ENCODE assay signal across 24 cellular contexts in genomic region chr1:226646870-226647449, GRCh38.
DNase-seq lines count a peak whose midpoint lies in the region; ATAC-seq and TF ChIP-seq lines count a peak whose summit lies in the region.
"Had no signal": no experiment of that assay in that cellular context is flagged by ENCODE, and none has a peak within 500 bp of the region (broad histone marks: within the 10 kb centered on the region; RNA-seq: fewer than 3 reads in every experiment).

No MANE protein-coding gene starts in this region.

- no peak for TF ChIP-seq CTCF in esophagus squamous epithelium (IDR thresholded peaks at IDR 0.05)
- no peak for TF ChIP-seq CTCF in sigmoid colon (IDR thresholded peaks at IDR 0.05)

- no peak for TF ChIP-seq EP300 in sigmoid colon (IDR thresholded peaks at IDR 0.05)

- no peak overlapping the region for H3K4me3 ChIP-seq in esophagus squamous epithelium
- no peak overlapping the region for H3K4me3 ChIP-seq in sigmoid colon
- H3K4me3 ChIP-seq: BLaER1, ovary, thyroid gland had no signal

- H3K9me3 ChIP-seq in T-helper 17 cell (ENCODE audit: control insufficient read depth, low read length, poor library complexity, severe bottlenecking) (no peaks in the 10 kb centered on the region), esophagus squamous epithelium (no peaks in the 10 kb centered on the region), sigmoid colon (no peaks in the 10 kb centered on the region)
- H3K9me3 ChIP-seq: BLaER1, ovary, thyroid gland had no signal

- ATAC-seq in T-helper 17 cell (no peak), HG03520 (IDR thresholded peaks at IDR 0.05; ENCODE audit: unreplicated experiment) (no peak), GM18505 (IDR thresholded peaks at IDR 0.05; ENCODE audit: unreplicated experiment) (no peak), GM21381 (IDR thresholded peaks at IDR 0.05; ENCODE audit: unreplicated experiment) (no peak)
- ATAC-seq: activated naive CD4-positive, alpha-beta T cell treated with anti-CD3 and anti-CD28 coated beads, Interleukin-2, amount 50 U/mL, for 72 hours had no signal

- H3K4me1 ChIP-seq in esophagus squamous epithelium, result peaks cover 22 to 50% (median 47%) of the 10 kb centered on the region in 3 donors
- H3K4me1 ChIP-seq in sigmoid colon, result peaks cover 0 to 56% (median 54%) of the 10 kb centered on the region in 4 donors

- H3K27ac ChIP-seq in esophagus squamous epithelium, result peak overlapping the region in 3 of 4 donors; percentile 72 to 82 (median 75)
- H3K27ac ChIP-seq in sigmoid colon, result peak overlapping the region in 3 of 4 donors; percentile 79 to 82 (median 81)
- H3K27ac ChIP-seq: 22Rv1, HL-60, ovary, thyroid gland had no signal

- WGBS in esophagus squamous epithelium, 2 donors, result 85 to 100% methylated on average over 3 to 8 of the region's 16 CpGs
- 96 to 98% methylated on average over 16 of the region's 16 CpGs for WGBS in sigmoid colon, 2 donors

- no peaks in the 10 kb centered on the region for H3K9me3 Mint-ChIP-seq in T-helper 1 cell treated with Interleukin-12 subunit alpha and Interleukin-12 subunit beta and Interleukin-4 antibody, amounts not matched to agents 30 μg/mL and 1 μg/mL, for 36 hours
- H3K9me3 Mint-ChIP-seq: activated naive CD4-positive, alpha-beta T cell treated with anti-CD3 and anti-CD28 coated beads, Interleukin-2, amount 50 U/mL, for 72 hours had no signal

- peak overlapping the region; percentile 55 for H3K27ac Mint-ChIP-seq in T-helper 1 cell treated with Interleukin-12 subunit alpha and Interleukin-12 subunit beta and Interleukin-4 antibody, amounts not matched to agents 30 μg/mL and 1 μg/mL, for 36 hours
- H3K27ac Mint-ChIP-seq in T-helper 17 cell, result peak overlapping the region; percentile 87

- no peaks in the 10 kb centered on the region for H3K27me3 Mint-ChIP-seq in T-helper 1 cell treated with Interleukin-12 subunit alpha and Interleukin-12 subunit beta and Interleukin-4 antibody, amounts not matched to agents 30 μg/mL and 1 μg/mL, for 36 hours (ENCODE audit: low read depth)
- H3K27me3 Mint-ChIP-seq in T-helper 17 cell, result no peaks in the 10 kb centered on the region

- intact Hi-C loops in esophagus squamous epithelium (cut with DNase I), result loop anchor here (10.0 kb wide), 1 partner anchor 88 kb away; the partner anchor contains the start of gene ITPKB
- intact Hi-C loops in sigmoid colon (cut with DNase I), result no loop called here

- peaks cover 47% of the 10 kb centered on the region for H3K4me1 Mint-ChIP-seq in T-helper 1 cell treated with Interleukin-12 subunit alpha and Interleukin-12 subunit beta and Interleukin-4 antibody, amounts not matched to agents 30 μg/mL and 1 μg/mL, for 36 hours (ENCODE audit: low read depth)
- peaks cover 57% of the 10 kb centered on the region for H3K4me1 Mint-ChIP-seq in T-helper 17 cell

- H3K36me3 ChIP-seq in esophagus squamous epithelium, result peaks cover 21 to 54% (median 21%) of the 10 kb centered on the region in 3 donors
- peaks cover 20 to 44% (median 21%) of the 10 kb centered on the region in 4 donors for H3K36me3 ChIP-seq in sigmoid colon
- H3K36me3 ChIP-seq: ovary had no signal

- DNase-seq in T-helper 1 cell (no peak), T-helper 17 cell (no peak), esophagus squamous epithelium (lab: John Stamatoyannopoulos, UW) (no peak), sigmoid colon (no peak)
- DNase-seq: activated CD4-positive, alpha-beta T cell treated with anti-CD3 and anti-CD28 coated beads for 1 hour; activated CD8-positive, alpha-beta memory T cell treated with anti-CD3 and anti-CD28 coated beads, Interleukin-2, amount 50 U/mL, for 4 hours; DMS53; effector CD8-positive, alpha-beta T cell; H7; hippocampal formation; NCI-H2081 treated with DMSO at 0.1 percent for 48 hours; NCI-H524 treated with DMSO at 0.1 percent for 48 hours; stimulated activated CD4-positive, alpha-beta T cell treated with anti-CD3 and anti-CD28 coated beads, Interleukin-4, amount 100 ng/mL, for 1 hour; T1000; thyroid gland had no signal

- H3K36me3 Mint-ChIP-seq in T-helper 1 cell treated with Interleukin-12 subunit alpha and Interleukin-12 subunit beta and Interleukin-4 antibody, amounts not matched to agents 30 μg/mL and 1 μg/mL, for 36 hours (ENCODE audit: low read depth), result peaks cover 28% of the 10 kb centered on the region
- H3K36me3 Mint-ChIP-seq in T-helper 17 cell (ENCODE audit: low read depth), result no peaks in the 10 kb centered on the region

- no peak overlapping the region for H3K4me3 Mint-ChIP-seq in T-helper 1 cell treated with Interleukin-12 subunit alpha and Interleukin-12 subunit beta and Interleukin-4 antibody, amounts not matched to agents 30 μg/mL and 1 μg/mL, for 36 hours
- H3K4me3 Mint-ChIP-seq in T-helper 17 cell, result peak overlapping the region; percentile 52

- H3K27me3 ChIP-seq in esophagus squamous epithelium (no peaks in the 10 kb centered on the region), sigmoid colon (no peaks in the 10 kb centered on the region)
- H3K27me3 ChIP-seq: BLaER1, ovary, thyroid gland had no signal

- TF ChIP-seq POLR2A in esophagus squamous epithelium (IDR thresholded peaks at IDR 0.05) (no peak), sigmoid colon (IDR thresholded peaks at IDR 0.05) (no peak), GM18505 (IDR thresholded peaks at IDR 0.05; ENCODE audit: borderline replicate concordance, extremely low read depth, insufficient read depth, insufficient read length) (no peak)
